Comparison of ENCODE assay signal across 8 cellular contexts in genomic region chr7:130922206-130923112, GRCh38.
A peak's percentile ranks its signal among the peaks of the same experiment; 100 is the strongest.
DNase-seq lines count a peak whose midpoint lies in the region; ATAC-seq, FAIRE-seq and TF ChIP-seq lines count a peak whose summit lies in the region.

No MANE protein-coding gene starts in this region.

- DNase-seq in GM23248, result peak; percentile 33
- no peak for DNase-seq in SJSA1 (ENCODE audit: low read depth in 1 of 2, low spot score in 2 of 2)
- DNase-seq in fibroblast of the aortic adventitia (ENCODE audit: low read depth), result no peak
- DNase-seq in G401 (ENCODE audit: low spot score), result no peak
- no peak for DNase-seq in NCI-H1694 (lab: John Stamatoyannopoulos, UW)
- DNase-seq in RCC 7860 (ENCODE audit: low spot score), result no peak

- H3K27ac ChIP-seq in GM23248 (peak overlapping the region; percentile 98), SJSA1 (peak overlapping the region; percentile 73), skeletal muscle tissue (ENCODE audit: low read depth, low read length) (peak overlapping the region; percentile 84)

- H3K4me1 ChIP-seq in GM23248 (ENCODE audit: insufficient read depth) (peaks cover 70% of the 10 kb centered on the region), SJSA1 (replicated peaks) (peaks cover 68% of the 10 kb centered on the region), skeletal muscle tissue (ENCODE audit: control insufficient read depth in 3 of 3, insufficient read depth in 3 of 3, low read length in 3 of 3) (peaks cover 70 to 89% (median 78%) of the 10 kb centered on the region in 3 donors)

- H3K79me2 ChIP-seq in GM23248 (ENCODE audit: insufficient read depth), result peaks cover 100% of the 10 kb centered on the region

- WGBS in GM23248 (ENCODE audit: low coverage in 1 of 2, low lambda C conversion rate in 2 of 2, missing lambda C conversion rate in 2 of 2), 2 experiments, result 61 to 66% methylated on average over 4 of the region's 4 CpGs

- H3K9me3 ChIP-seq in GM23248 (ENCODE audit: low read depth), result no peaks in the 10 kb centered on the region
- no peaks in the 10 kb centered on the region for H3K9me3 ChIP-seq in SJSA1 (replicated peaks)
- H3K9me3 ChIP-seq in skeletal muscle tissue (ENCODE audit: control insufficient read depth in 3 of 3, low read length in 3 of 3), result no peaks in the 10 kb centered on the region

- in situ Hi-C loops in GM23248 (cut with MboI), result no loop called here
- in situ Hi-C loops in G401 (cut with HindIII; ENCODE audit: low sequenced_read_pairs), result no loop called here

- peak overlapping the region; percentile 64 for H3K9ac ChIP-seq in GM23248
- peak overlapping the region; percentile 64 to 81 (median 79) for H3K9ac ChIP-seq in skeletal muscle tissue (ENCODE audit: low read depth in 1 of 3, low read length in 3 of 3)

- no peak for FAIRE-seq in RCC 7860 (lab: Jason Lieb, UNC)

- H3K27me3 ChIP-seq in GM23248 (replicated peaks; ENCODE audit: insufficient read depth), result no peaks in the 10 kb centered on the region
- no peaks in the 10 kb centered on the region for H3K27me3 ChIP-seq in SJSA1 (replicated peaks)
- H3K27me3 ChIP-seq in skeletal muscle tissue (ENCODE audit: control insufficient read depth in 3 of 3, insufficient read depth in 3 of 3, low read length in 3 of 3), result no peaks in the 10 kb centered on the region

- no peaks in the 10 kb centered on the region for H3K9me2 ChIP-seq in GM23248 (ENCODE audit: insufficient read depth)

- peak overlapping the region; percentile 27; the same call in 1 of the 2 replicates for H3K4me3 ChIP-seq in GM23248
- H3K4me3 ChIP-seq in SJSA1, result no peak overlapping the region
- H3K4me3 ChIP-seq in fibroblast of the aortic adventitia (ENCODE audit: low read depth, low read length), result peak overlapping the region; percentile 39
- peak overlapping the region; percentile 49 to 72 (median 64) for H3K4me3 ChIP-seq in skeletal muscle tissue (ENCODE audit: low read length in 3 of 3)

- peaks cover 33% of the 10 kb centered on the region for H3K36me3 ChIP-seq in GM23248 (ENCODE audit: low read depth)
- peaks cover 16% of the 10 kb centered on the region for H3K36me3 ChIP-seq in SJSA1
- peaks cover 0 to 4% (median under 1%) of the 10 kb centered on the region in 3 donors for H3K36me3 ChIP-seq in skeletal muscle tissue (ENCODE audit: control insufficient read depth in 3 of 3, insufficient read depth in 3 of 3, low read length in 3 of 3)

- ATAC-seq in HG02970 (IDR thresholded peaks at IDR 0.05; ENCODE audit: low FRiP score, unreplicated experiment), result no peak

- H3F3A ChIP-seq in GM23248 (ENCODE audit: insufficient read depth), result peaks cover 69% of the 10 kb centered on the region

- H3K4me2 ChIP-seq in GM23248 (ENCODE audit: unreplicated experiment), result peak overlapping the region; percentile 50

- no peak overlapping the region for H2AFZ ChIP-seq in GM23248

- no peak for TF ChIP-seq CTCF in fibroblast of the aortic adventitia (IDR thresholded peaks at IDR 0.05; ENCODE audit: insufficient read depth, low read length)

- H4K20me1 ChIP-seq in GM23248 (ENCODE audit: insufficient read depth), result no peaks in the 10 kb centered on the region
